21 cellular contexts compared by ENCODE assay signal in genomic region chr12:111687952-111688351, GRCh38.
"Had no signal": no experiment of that assay in that cellular context is flagged by ENCODE, and none has a peak within 500 bp of the region (broad histone marks: within the 10 kb centered on the region; RNA-seq: fewer than 3 reads in every experiment).

No MANE protein-coding gene starts in this region.

- H3K4me3 ChIP-seq: cardiac muscle cell, right lobe of liver, skin epidermis, upper lobe of right lung had no signal

- DNase-seq: activated CD4-positive, CD25-positive, alpha-beta regulatory T cell treated with anti-CD3 and anti-CD28 coated beads, Interleukin-2, amount 50 U/mL, for 72 hours; activated CD8-positive, alpha-beta memory T cell treated with anti-CD3 and anti-CD28 coated beads, Interleukin-2, amount 10 ng/mL, durations not matched to agents 7 days and 5 days; activated naive CD4-positive, alpha-beta T cell treated with Interleukin-2 at 50 U/mL for 16 hours; activated naive CD8-positive, alpha-beta T cell treated with anti-CD3 and anti-CD28 coated beads, Interleukin-2, amount 50 U/mL, for 24 hours; activated T-cell treated with anti-CD3 and anti-CD28 coated beads for 4 hours; effector CD4-positive, alpha-beta T cell; left colon; pancreas; right lobe of liver; stimulated activated CD4-positive, alpha-beta T cell treated with anti-CD3 and anti-CD28 coated beads, Interleukin-2, amount 100 ng/mL, for 24 hours; T-cell; upper lobe of right lung had no signal

- H3K9me3 Mint-ChIP-seq: activated CD4-positive, alpha-beta T cell treated with anti-CD3 and anti-CD28 coated beads, Interleukin-2, amount 10 ng/mL, durations not matched to agents 7 days and 5 days; activated CD8-positive, alpha-beta T cell treated with anti-CD3 and anti-CD28 coated beads for 36 hours; activated naive CD8-positive, alpha-beta T cell treated with anti-CD3 and anti-CD28 coated beads, Interleukin-2, amount 50 U/mL, for 24 hours; memory B cell; stimulated activated effector memory CD8-positive, alpha-beta T cell treated with anti-CD3 and anti-CD28 coated beads, Interleukin-12 subunit alpha, Interleukin-12 subunit beta, amount 100 ng/mL, for 72 hours; T-cell; T-helper 2 cell treated with Interferon-gamma antibody and Interleukin-4, amounts not matched to agents 5 μg/mL and 100 μg/mL, for 36 hours had no signal

- H3K27me3 ChIP-seq: cardiac muscle cell, neutrophil, pancreas, right lobe of liver, upper lobe of right lung had no signal

- H3K27ac ChIP-seq: neutrophil, pancreas, skin epidermis, upper lobe of right lung, VCaP had no signal

- H3K9me3 ChIP-seq: neutrophil, pancreas, right lobe of liver, upper lobe of right lung had no signal

- ATAC-seq: activated CD8-positive, alpha-beta memory T cell treated with anti-CD3 and anti-CD28 coated beads, Interleukin-2, amount 10 ng/mL, durations not matched to agents 7 days and 5 days; activated CD8-positive, alpha-beta T cell treated with anti-CD3 and anti-CD28 coated beads for 36 hours; activated naive CD8-positive, alpha-beta T cell treated with anti-CD3 and anti-CD28 coated beads, Interleukin-2, amount 50 U/mL, for 24 hours; left colon; pancreas; stimulated activated effector memory CD8-positive, alpha-beta T cell treated with anti-CD3 and anti-CD28 coated beads, Interleukin-12 subunit alpha, Interleukin-12 subunit beta, amount 100 ng/mL, for 72 hours; T-cell; upper lobe of right lung had no signal

- H3K27ac Mint-ChIP-seq: activated CD8-positive, alpha-beta memory T cell treated with anti-CD3 and anti-CD28 coated beads, Interleukin-2, amount 10 ng/mL, durations not matched to agents 7 days and 5 days; stimulated activated effector memory CD8-positive, alpha-beta T cell treated with anti-CD3 and anti-CD28 coated beads, Interleukin-12 subunit alpha, Interleukin-12 subunit beta, amount 100 ng/mL, for 72 hours; T-helper 2 cell treated with Interferon-gamma antibody and Interleukin-4, amounts not matched to agents 5 μg/mL and 100 μg/mL, for 36 hours had no signal

- H3K27me3 Mint-ChIP-seq: activated CD4-positive, alpha-beta T cell treated with anti-CD3 and anti-CD28 coated beads, Interleukin-2, amount 10 ng/mL, durations not matched to agents 7 days and 5 days; activated CD8-positive, alpha-beta memory T cell treated with anti-CD3 and anti-CD28 coated beads, Interleukin-2, amount 10 ng/mL, durations not matched to agents 7 days and 5 days; activated CD8-positive, alpha-beta T cell treated with anti-CD3 and anti-CD28 coated beads for 36 hours; memory B cell had no signal
